Comparison of ENCODE assay signal across 8 cellular contexts in genomic region chr2:96321230-96322103, GRCh38. TPM values are rescaled to one million over a fixed set of nuclear protein-coding genes. Genes with fewer than 3 reads are reported as not detected.
DNase-seq lines count a peak whose midpoint lies in the region; ATAC-seq, FAIRE-seq and TF ChIP-seq lines count a peak whose summit lies in the region.

No MANE protein-coding gene starts in this region.

- no peaks in the 10 kb centered on the region for H3K27me3 Mint-ChIP-seq in activated T-cell treated with anti-CD3 and anti-CD28 coated beads, Interleukin-2, amount 50 U/mL, for 4 hours (ENCODE audit: low read depth)

- H3K4me3 Mint-ChIP-seq in activated T-cell treated with anti-CD3 and anti-CD28 coated beads, Interleukin-2, amount 50 U/mL, for 4 hours: peak overlapping the region; percentile 79

- H3K79me1 ChIP-seq in trophoblast cell (ENCODE audit: low read length): no peaks in the 10 kb centered on the region

- H4K20me1 ChIP-seq in BLaER1 treated with 17β-estradiol and CSF1 and Interleukin-3, amounts not matched to agents 10 nM and 100 nM: no peaks in the 10 kb centered on the region; a peak in 1 of 22 replicates
- H4K20me1 ChIP-seq in OCI-LY3 (ENCODE audit: insufficient read depth, low read length): no peaks in the 10 kb centered on the region

- no peak for FAIRE-seq in urothelium cell line (lab: Jason Lieb, UNC)

- peaks cover 0 to 16% (median under 1%) of the 10 kb centered on the region in 11 experiments; a peak in 8 of 22 replicates for H3K36me3 ChIP-seq in BLaER1 treated with 17β-estradiol and CSF1 and Interleukin-3, amounts not matched to agents 10 nM and 100 nM
- H3K36me3 ChIP-seq in OCI-LY3 (replicated peaks; ENCODE audit: low read depth, low read length) (peaks cover 2% of the 10 kb centered on the region), gastroesophageal sphincter (no peaks in the 10 kb centered on the region), trophoblast cell (ENCODE audit: control insufficient read depth in 1 of 2, insufficient read depth in 2 of 2, low read length in 2 of 2) (no peaks in the 10 kb centered on the region)

- in situ Hi-C loops in GM18951 (cut with MboI; ENCODE audit: low sequenced_read_pairs, unreplicated experiment): no loop called here

- TF ChIP-seq CTCF in OCI-LY3 (IDR thresholded peaks at IDR 0.05; ENCODE audit: low read depth, low read length) (no peak), gastroesophageal sphincter (IDR thresholded peaks at IDR 0.05) (no peak)

- no peaks in the 10 kb centered on the region for H3K9me3 Mint-ChIP-seq in activated T-cell treated with anti-CD3 and anti-CD28 coated beads, Interleukin-2, amount 50 U/mL, for 4 hours

- peak overlapping the region; percentile 74 to 92 (median 85) for H3K9ac ChIP-seq in BLaER1 treated with 17β-estradiol and CSF1 and Interleukin-3, amounts not matched to agents 10 nM and 100 nM
- H3K9ac ChIP-seq in OCI-LY3 (ENCODE audit: low read length): peak overlapping the region; percentile 71
- H3K9ac ChIP-seq in trophoblast cell (ENCODE audit: low read length): no peak overlapping the region

- WGBS in gastroesophageal sphincter (ENCODE audit: low coverage in 1 of 2), 2 donors: 0 to 1% methylated on average over 4 to 28 of the region's 81 CpGs
- no CpG with 5 or more reads among the region's 81 CpGs for WGBS in trophoblast cell (ENCODE audit: extremely low coverage, insufficient coverage, insufficient read length)

- peaks cover 61 to 86% (median 74%) of the 10 kb centered on the region in 10 experiments for H3K4me1 ChIP-seq in BLaER1 treated with 17β-estradiol and CSF1 and Interleukin-3, amounts not matched to agents 10 nM and 100 nM
- H3K4me1 ChIP-seq in OCI-LY3 (ENCODE audit: low read length) (peaks cover 42% of the 10 kb centered on the region), gastroesophageal sphincter (peaks cover 0 to 34% (median 2%) of the 10 kb centered on the region in 3 donors), trophoblast cell (ENCODE audit: control insufficient read depth in 1 of 2, insufficient read depth in 2 of 2, low read length in 2 of 2) (peaks cover 7 to 18% of the 10 kb centered on the region in 2 experiments)

- peak overlapping the region; percentile 84 to 98 (median 94) for H3K4me2 ChIP-seq in BLaER1 treated with 17β-estradiol and CSF1 and Interleukin-3, amounts not matched to agents 10 nM and 100 nM
- H3K4me2 ChIP-seq in OCI-LY3 (ENCODE audit: low read length) (peak overlapping the region; percentile 92), trophoblast cell (ENCODE audit: low read length) (peak overlapping the region; percentile 85)

- peak; percentile 85 for TF ChIP-seq POLR2A in GM18951 (IDR thresholded peaks at IDR 0.05; ENCODE audit: extremely low read depth, insufficient read depth, insufficient read length)
- TF ChIP-seq POLR2A in gastroesophageal sphincter (IDR thresholded peaks at IDR 0.05): peak in 1 of 2 donors; percentile 17

- H3K4me3 ChIP-seq in BLaER1 treated with 17β-estradiol and CSF1 and Interleukin-3, amounts not matched to agents 10 nM and 100 nM: peak overlapping the region; percentile 69 to 85 (median 72)
- peak overlapping the region; percentile 86 for H3K4me3 ChIP-seq in OCI-LY3 (ENCODE audit: low read length)
- peak overlapping the region; percentile 32 to 60 for H3K4me3 ChIP-seq in gastroesophageal sphincter
- peak overlapping the region; percentile 50 for H3K4me3 ChIP-seq in trophoblast cell (ENCODE audit: low read depth, low read length)

- no peak overlapping the region for H3K14ac ChIP-seq in trophoblast cell (ENCODE audit: low read length)

- H2AFZ ChIP-seq in OCI-LY3 (ENCODE audit: low read depth, low read length) (peak overlapping the region; percentile 86), trophoblast cell (ENCODE audit: insufficient read depth, low read length, poor library complexity) (peak overlapping the region; percentile 21)

- no peak overlapping the region for H4K12ac ChIP-seq in trophoblast cell (ENCODE audit: low read depth, low read length)

- H3K4ac ChIP-seq in trophoblast cell (ENCODE audit: low read depth, low read length): no peak overlapping the region

- no peak overlapping the region for H4K91ac ChIP-seq in trophoblast cell (ENCODE audit: low read depth, low read length)

- H3K27ac ChIP-seq in BLaER1 treated with 17β-estradiol and CSF1 and Interleukin-3, amounts not matched to agents 10 nM and 100 nM: peak overlapping the region; percentile 37 to 97 (median 87); a peak in 21 of 22 replicates
- H3K27ac ChIP-seq in OCI-LY3 (ENCODE audit: low read length): 0 out of 2 replicates have a peak overlapping the region, but pooled peaks have one; percentile 3
- H3K27ac ChIP-seq in gastroesophageal sphincter: peak overlapping the region in 3 of 4 donors; percentile 27 to 67 (median 51)
- no peak overlapping the region for H3K27ac ChIP-seq in trophoblast cell (ENCODE audit: low read depth, low read length)

- H3K36me3 Mint-ChIP-seq in activated T-cell treated with anti-CD3 and anti-CD28 coated beads, Interleukin-2, amount 50 U/mL, for 4 hours (ENCODE audit: insufficient read depth): no peaks in the 10 kb centered on the region

- no peak overlapping the region for H4K8ac ChIP-seq in trophoblast cell (ENCODE audit: low read depth, low read length)

- H3K79me2 ChIP-seq in OCI-LY3 (ENCODE audit: low read length) (peaks cover 12% of the 10 kb centered on the region), trophoblast cell (ENCODE audit: control insufficient read depth, insufficient read depth, low read length, poor library complexity) (peaks cover 3% of the 10 kb centered on the region)

- H3K18ac ChIP-seq in trophoblast cell (ENCODE audit: low read length): no peak overlapping the region

- DNase-seq in activated T-cell treated with anti-CD3 and anti-CD28 coated beads, Interleukin-2, amount 50 U/mL, for 4 hours: peak; percentile 80
- peak in 1 of 2 donors; percentile 27 for DNase-seq in trophoblast cell
- DNase-seq in urothelium cell line (ENCODE audit: low spot score): peak; percentile 54

- no peak overlapping the region for H3K23ac ChIP-seq in trophoblast cell (ENCODE audit: low read length)

- no peak overlapping the region for H2BK120ac ChIP-seq in trophoblast cell (ENCODE audit: insufficient read depth, low read length, poor library complexity)

- no peak overlapping the region for H2AK5ac ChIP-seq in trophoblast cell (ENCODE audit: low read length)

- peaks cover 57% of the 10 kb centered on the region for H3K4me1 Mint-ChIP-seq in activated T-cell treated with anti-CD3 and anti-CD28 coated beads, Interleukin-2, amount 50 U/mL, for 4 hours (ENCODE audit: low read depth)

- ATAC-seq in HG03175 (IDR thresholded peaks at IDR 0.05; ENCODE audit: unreplicated experiment) (peak; percentile 65), gastroesophageal sphincter (peak; percentile 62)
- peak; percentile 58 to 64 for ATAC-seq in activated T-cell treated with anti-CD3 and anti-CD28 coated beads, Interleukin-2, amount 50 U/mL, for 4 hours

- H2BK5ac ChIP-seq in trophoblast cell (ENCODE audit: low read depth, low read length, poor library complexity): no peak overlapping the region

- H2BK12ac ChIP-seq in trophoblast cell (ENCODE audit: low read length): no peak overlapping the region

- TF ChIP-seq EP300 in gastroesophageal sphincter (IDR thresholded peaks at IDR 0.05): no peak

- peaks cover 0 to 7% (median 0%) of the 10 kb centered on the region in 11 experiments; a peak in 6 of 22 replicates for H3K9me3 ChIP-seq in BLaER1 treated with 17β-estradiol and CSF1 and Interleukin-3, amounts not matched to agents 10 nM and 100 nM (replicated peaks in 1 of 11)
- H3K9me3 ChIP-seq in OCI-LY3 (ENCODE audit: insufficient read depth, low read length) (no peaks in the 10 kb centered on the region), gastroesophageal sphincter (no peaks in the 10 kb centered on the region), trophoblast cell (ENCODE audit: insufficient read depth, low read depth, low read length) (peaks cover 4% of the 10 kb centered on the region)

- no peaks in the 10 kb centered on the region for H3K27me3 ChIP-seq in BLaER1 treated with 17β-estradiol and CSF1 and Interleukin-3, amounts not matched to agents 10 nM and 100 nM
- peaks cover 21% of the 10 kb centered on the region for H3K27me3 ChIP-seq in OCI-LY3 (ENCODE audit: low read depth, low read length)
- H3K27me3 ChIP-seq in gastroesophageal sphincter: peaks cover 98% of the 10 kb centered on the region
- H3K27me3 ChIP-seq in trophoblast cell (ENCODE audit: insufficient read depth, low read length): peaks cover 37% of the 10 kb centered on the region

RNA-seq across cellular contexts. Expression of gene ITPRIPL1, which starts 3.6 kb away (rescaled TPM):
- total RNA-seq in activated T-cell treated with anti-CD3 and anti-CD28 coated beads, Interleukin-2, amount 50 U/mL, for 4 hours: 10 to 100 TPM; 30.2 to 39.5 (median 31.6) TPM
- 1 to 10 TPM in 1 of 4 donors, under 1 TPM in 2, not detected in 1; 0.27 to 1.0 (median 0.89) TPM for total RNA-seq in gastroesophageal sphincter
- 1.4 and 1.5 TPM in 2 replicates for polyA plus RNA-seq in trophoblast cell (2013)

RNA-seq across cellular contexts. Expression of gene NCAPH, which starts 14.1 kb away (rescaled TPM):
- 10 to 100 TPM; 15.5 to 22.9 (median 16.4) TPM for total RNA-seq in activated T-cell treated with anti-CD3 and anti-CD28 coated beads, Interleukin-2, amount 50 U/mL, for 4 hours
- under 1 TPM in 3 of 4 donors, not detected in 1; 0.40 to 0.59 (median 0.54) TPM for total RNA-seq in gastroesophageal sphincter
- polyA plus RNA-seq in trophoblast cell (2013): 22.8 and 23.0 TPM in 2 replicates

RNA-seq across cellular contexts. Expression of gene SNRNP200, which starts 16.1 kb away (rescaled TPM):
- 100 to 1,000 TPM; 219 to 232 (median 223) TPM for total RNA-seq in activated T-cell treated with anti-CD3 and anti-CD28 coated beads, Interleukin-2, amount 50 U/mL, for 4 hours
- total RNA-seq in gastroesophageal sphincter: 100 to 1,000 TPM in 2 of 4 donors, 10 to 100 TPM in 2; 63.4 to 108 (median 98.3) TPM
- polyA plus RNA-seq in trophoblast cell (2013): 75.8 and 76.3 TPM in 2 replicates

RNA-seq across cellular contexts. Expression of gene CIAO1, which starts 55.4 kb away (rescaled TPM):
- total RNA-seq in activated T-cell treated with anti-CD3 and anti-CD28 coated beads, Interleukin-2, amount 50 U/mL, for 4 hours: 100 to 1,000 TPM; 106 to 114 (median 109) TPM
- 100 to 1,000 TPM in 1 of 4 donors, 10 to 100 TPM in 3; 60.7 to 107 (median 84.8) TPM for total RNA-seq in gastroesophageal sphincter
- 43.1 and 43.2 TPM in 2 replicates for polyA plus RNA-seq in trophoblast cell (2013)

RNA-seq across cellular contexts. Expression of gene TMEM127, which starts 55.7 kb away (rescaled TPM):
- 10 to 100 TPM; 31.9 to 37.5 (median 36.9) TPM for total RNA-seq in activated T-cell treated with anti-CD3 and anti-CD28 coated beads, Interleukin-2, amount 50 U/mL, for 4 hours
- 10 to 100 TPM; 39.4 to 73.8 (median 43.9) TPM for total RNA-seq in gastroesophageal sphincter
- 36.6 and 38.2 TPM in 2 replicates for polyA plus RNA-seq in trophoblast cell (2013)

Comparison
In these comparisons a context has a peak if more than half of its experiments do, and no peak if none do; other contexts are left out.
1. RNA of gene ITPRIPL1, which starts 3.6 kb away (total RNA-seq): 30.2 to 39.5 TPM in activated T-cell treated with anti-CD3 and anti-CD28 coated beads, Interleukin-2, amount 50 U/mL, for 4 hours; 0.27 to 1.0 TPM in gastroesophageal sphincter; every median in the first group is over 10 times any median in the second.
2. RNA of gene NCAPH, which starts 14.1 kb away (total RNA-seq): 15.5 to 22.9 TPM in activated T-cell treated with anti-CD3 and anti-CD28 coated beads, Interleukin-2, amount 50 U/mL, for 4 hours; 0.40 to 0.59 TPM in gastroesophageal sphincter; every median in the first group is over 10 times any median in the second.
3. Peak in every context shown above with its lines, with median percentiles within 50 percentile points of each other: H3K4me2 ChIP-seq, H3K4me3 ChIP-seq and ATAC-seq.